ENCODE assay signal across 8 cellular contexts in genomic region chr15:65516997-65517865, GRCh38. TPM values are rescaled to one million over a fixed set of nuclear protein-coding genes. Genes with fewer than 3 reads are reported as not detected.
DNase-seq lines count a peak whose midpoint lies in the region; ATAC-seq and TF ChIP-seq lines count a peak whose summit lies in the region.

Gene DPP8 (minus strand): TSS chr15:65517689. CDS start chr15:65512553, 5,136 bp downstream.

- peaks cover 15% of the 10 kb centered on the region for H3K36me3 Mint-ChIP-seq in HFFc6 (ENCODE audit: low read depth)
- H3K36me3 Mint-ChIP-seq in activated naive CD4-positive, alpha-beta T cell treated with anti-CD3 and anti-CD28 coated beads, Interleukin-2, amount 50 U/mL, for 24 hours: peaks cover 7% of the 10 kb centered on the region

- TF ChIP-seq POLR2A in NB4 (IDR thresholded peaks at IDR 0.05; ENCODE audit: extremely low read depth, insufficient read length): peak; percentile 88

- peaks cover 22% of the 10 kb centered on the region for H4K20me1 ChIP-seq in SK-N-SH (ENCODE audit: insufficient read depth)

- TF ChIP-seq EP300 in SK-N-SH (IDR thresholded peaks at IDR 0.05; ENCODE audit: borderline replicate concordance in 1 of 2, low read depth in 1 of 2, low read length in 1 of 2): no peak

- TF ChIP-seq CTCF in HFFc6 (IDR thresholded peaks at IDR 0.05) (peak; percentile 87), NB4 (IDR thresholded peaks at IDR 0.05; ENCODE audit: low read depth, low read length) (peak; percentile 92), SK-N-SH (IDR thresholded peaks at IDR 0.05) (peak; percentile 97), omental fat pad (IDR thresholded peaks at IDR 0.05) (no peak), thoracic aorta (IDR thresholded peaks at IDR 0.05) (peak; percentile 71)

- H3K4me1 ChIP-seq in SK-N-SH (ENCODE audit: control insufficient read depth in 1 of 2, insufficient read depth in 2 of 2, low read depth in 1 of 2, low read length in 1 of 2) (peaks cover 9 to 12% of the 10 kb centered on the region in 2 experiments; a peak in 3 of 4 replicates), thoracic aorta (ENCODE audit: control insufficient read depth in 1 of 2, low read depth in 2 of 2) (peaks cover 21 to 41% of the 10 kb centered on the region in 2 donors)

- H3F3A ChIP-seq in SK-N-SH (replicated peaks; ENCODE audit: insufficient read depth): peaks cover 8% of the 10 kb centered on the region

- H3K4me2 ChIP-seq in SK-N-SH: peak within 1 kb of the TSS; percentile 90

- CTCF ChIA-PET in SK-N-SH (lab: Yijun Ruan, JAX): interaction anchor here (0.6 to 1.5 kb wide), 9 partner anchors 9 to 388 kb away, joined by 3 to 8 read pairs (median 3); no protein-coding TSS in a partner anchor

- peaks cover 52% of the 10 kb centered on the region for H3K79me2 ChIP-seq in SK-N-SH (ENCODE audit: insufficient read depth)

- peaks cover 23% of the 10 kb centered on the region for H3K4me1 Mint-ChIP-seq in HFFc6 (ENCODE audit: low read depth)
- peaks cover 44% of the 10 kb centered on the region for H3K4me1 Mint-ChIP-seq in activated naive CD4-positive, alpha-beta T cell treated with anti-CD3 and anti-CD28 coated beads, Interleukin-2, amount 50 U/mL, for 24 hours

- DNase-seq in HFFc6 (peak; percentile 93), NB4 (ENCODE audit: low read depth) (peak; percentile 97), SK-N-SH (peak; percentile 93), glomerular endothelial cell (ENCODE audit: extremely low read depth, low read depth, low spot score) (peak; percentile 45), omental fat pad (ENCODE audit: low spot score) (peak; percentile 63), thoracic aorta (ENCODE audit: low spot score) (peak; percentile 60)

- H3K27me3 Mint-ChIP-seq in HFFc6 (ENCODE audit: insufficient read depth): no peaks in the 10 kb centered on the region
- no peaks in the 10 kb centered on the region for H3K27me3 Mint-ChIP-seq in activated naive CD4-positive, alpha-beta T cell treated with anti-CD3 and anti-CD28 coated beads, Interleukin-2, amount 50 U/mL, for 24 hours

- H3K4me3 ChIP-seq in GM08714 (ENCODE audit: low read length) (peak within 1 kb of the TSS; percentile 99), NB4 (ENCODE audit: low read depth, low read length) (peak within 1 kb of the TSS; percentile 73), SK-N-SH (ENCODE audit: low read depth in 2 of 2, low read length in 1 of 2) (peak within 1 kb of the TSS; percentile 96 to 99), thoracic aorta (peak within 1 kb of the TSS; percentile 87)

- POLR2A ChIA-PET in SK-N-SH (lab: Yijun Ruan, JAX): interaction anchor here (0.6 to 1.6 kb wide), 5 partner anchors 8 to 137 kb away, joined by 3 to 15 read pairs (median 3); partner anchors contain the start of genes HACD3 and INTS14

- peak within 1 kb of the TSS; percentile 90 for H3K9ac ChIP-seq in SK-N-SH

- peak; percentile 36 for TF ChIP-seq RAD21 in SK-N-SH (IDR thresholded peaks at IDR 0.05; ENCODE audit: low read length)

- H3K9me2 ChIP-seq in SK-N-SH: no peaks in the 10 kb centered on the region

- peak within 1 kb of the TSS; percentile 95 for H3K4me3 Mint-ChIP-seq in HFFc6
- H3K4me3 Mint-ChIP-seq in activated naive CD4-positive, alpha-beta T cell treated with anti-CD3 and anti-CD28 coated beads, Interleukin-2, amount 50 U/mL, for 24 hours: peak within 1 kb of the TSS; percentile 97

- H3K27ac ChIP-seq in SK-N-SH (ENCODE audit: low read depth in 2 of 2, low read length in 1 of 2) (peak within 1 kb of the TSS; percentile 86 to 97), thoracic aorta (peak within 1 kb of the TSS; percentile 73 to 85)

- H3K9me3 Mint-ChIP-seq in HFFc6: no peaks in the 10 kb centered on the region
- H3K9me3 Mint-ChIP-seq in activated naive CD4-positive, alpha-beta T cell treated with anti-CD3 and anti-CD28 coated beads, Interleukin-2, amount 50 U/mL, for 24 hours: no peaks in the 10 kb centered on the region

- peaks cover 18 to 20% of the 10 kb centered on the region in 2 experiments for H3K36me3 ChIP-seq in SK-N-SH (replicated peaks in 1 of 2; ENCODE audit: control insufficient read depth in 1 of 2, insufficient read depth in 2 of 2, low read length in 1 of 2)
- H3K36me3 ChIP-seq in thoracic aorta: no peaks in the 10 kb centered on the region

- ATAC-seq in omental fat pad (ENCODE audit: low FRiP score): peak; percentile 99
- peak; percentile 75 for ATAC-seq in thoracic aorta (ENCODE audit: insufficient number of reproducible peaks, low FRiP score, low read depth)

- H2AFZ ChIP-seq in SK-N-SH (ENCODE audit: low read depth): peak within 1 kb of the TSS; percentile 97

- 2% methylated on average over 39 of the region's 75 CpGs for WGBS in SK-N-SH (ENCODE audit: low lambda C conversion rate)

- no peaks in the 10 kb centered on the region for H3K27me3 ChIP-seq in SK-N-SH (ENCODE audit: insufficient read depth)
- H3K27me3 ChIP-seq in thoracic aorta (replicated peaks; ENCODE audit: insufficient read depth): no peaks in the 10 kb centered on the region

- H3K27ac Mint-ChIP-seq in HFFc6: peak within 1 kb of the TSS; percentile 82
- peak within 1 kb of the TSS; percentile 98 for H3K27ac Mint-ChIP-seq in activated naive CD4-positive, alpha-beta T cell treated with anti-CD3 and anti-CD28 coated beads, Interleukin-2, amount 50 U/mL, for 24 hours

- H3K9me3 ChIP-seq in SK-N-SH: no peaks in the 10 kb centered on the region
- H3K9me3 ChIP-seq in thoracic aorta: no peaks in the 10 kb centered on the region

TF ChIP-seq in SK-N-SH, 30 proteins besides CTCF, POLR2A, EP300 and RAD21 (continues in another document):
- peak; percentile 51 for TF ChIP-seq SMC3 (IDR thresholded peaks at IDR 0.05; ENCODE audit: low read depth, low read length)
- TF ChIP-seq SIN3A (IDR thresholded peaks at IDR 0.05; ENCODE audit: borderline replicate concordance, low read depth, low read length): peak; percentile 72; the same call in 1 of the 2 replicates
- no peak for TF ChIP-seq USF2 (IDR thresholded peaks at IDR 0.05; ENCODE audit: borderline replicate concordance, low read depth, low read length)
- peak; percentile 59; the same call in 1 of the 2 replicates for TF ChIP-seq FOXJ3 (CRISPR knock-in tag; IDR thresholded peaks at IDR 0.05)
- TF ChIP-seq IRF3 (IDR thresholded peaks at IDR 0.05; ENCODE audit: low read depth, low read length): no peak
- TF ChIP-seq USF1 (IDR thresholded peaks at IDR 0.05; ENCODE audit: borderline replicate concordance, low read depth): no peak
- TF ChIP-seq TAF1 (IDR thresholded peaks at IDR 0.05; ENCODE audit: borderline replicate concordance, low read depth, low read length): peak; percentile 90
- peak; percentile 72 for TF ChIP-seq YY1 (IDR thresholded peaks at IDR 0.05; ENCODE audit: low read depth)
- TF ChIP-seq PBX3 (IDR thresholded peaks at IDR 0.05): no peak; the same call in 1 of the 2 replicates
- TF ChIP-seq RXRA (IDR thresholded peaks at IDR 0.05; ENCODE audit: borderline replicate concordance, low read depth): no peak
- TF ChIP-seq MAX (IDR thresholded peaks at IDR 0.05; ENCODE audit: low read depth): peak; percentile 71; the same call in 1 of the 2 replicates
- TF ChIP-seq JUND (IDR thresholded peaks at IDR 0.05): no peak
- TF ChIP-seq TEAD4 (IDR thresholded peaks at IDR 0.05; ENCODE audit: borderline replicate concordance, insufficient read depth): 0 out of 2 replicates have a peak, but pooled peaks have one; percentile 32

RNA-seq across cellular contexts. Expression of gene DPP8, which starts in this region (rescaled TPM):
- 10 to 100 TPM; 24.9 to 34.9 (median 30.9) TPM for total RNA-seq in HFFc6 (2021; fragmentation: NEBNext Ultra II Directional; extraction: Animal tissue kit (Norgen Biotek cat#: 25700))
- 13.9 and 14.1 TPM in 2 replicates for polyA plus RNA-seq in SK-N-SH (2012; rRNA removed)
- polyA plus RNA-seq in SK-N-SH (2012; cell fraction: cytosol; rRNA removed): 15.0 and 16.5 TPM in 2 replicates
- polyA plus RNA-seq in SK-N-SH (2012; cell fraction: nucleus; rRNA removed): 13.9 and 24.0 TPM in 2 replicates
- 22.3 and 35.8 TPM in 2 replicates for total RNA-seq in glomerular endothelial cell
- total RNA-seq in omental fat pad: 10 to 100 TPM; 25.1 to 53.3 (median 29.6) TPM
- 10 to 100 TPM; 38.3 to 58.0 TPM for total RNA-seq in thoracic aorta

Comparison
In these comparisons a context has a peak if more than half of its experiments do, and no peak if none do; other contexts are left out.
1. Peak in every context shown above with its lines: DNase-seq, ATAC-seq, H3K4me3 ChIP-seq and H3K27ac ChIP-seq.
2. DNase-seq: peak in every context shown above with its lines; median percentile 97 in NB4; 93 in HFFc6; 93 in SK-N-SH; 63 in omental fat pad; 60 in thoracic aorta; 45 in glomerular endothelial cell.
3. CTCF ChIP-seq: peak in HFFc6 (single experiment), NB4 (single experiment), SK-N-SH (single experiment) and thoracic aorta (single experiment); none in omental fat pad (0 of 3).